In genomic region chr1:30043731-30044408, GRCh38 we compare ENCODE assay signal across 23 cellular contexts.
"Had no signal": no experiment of that assay in that cellular context is flagged by ENCODE, and none has a peak within 500 bp of the region (broad histone marks: within the 10 kb centered on the region; RNA-seq: fewer than 3 reads in every experiment).

No MANE protein-coding gene starts in this region.

- H3K4me3 ChIP-seq: body of pancreas, cardiac muscle cell, esophagus squamous epithelium, heart left ventricle, lung, right lobe of liver, skin epidermis, stomach, suprapubic skin, tibial nerve had no signal

- H3K4me1 Mint-ChIP-seq: activated naive CD4-positive, alpha-beta T cell treated with anti-CD3 and anti-CD28 coated beads, Interleukin-2, amount 50 U/mL, for 24 hours; stimulated activated memory B cell treated with anti-CD40 and anti-IgM and Interleukin-4, amounts not matched to agents 10 μg/mL and 1 μg/mL and 100 μg/mL, for 72 hours had no signal

- H3K9me3 Mint-ChIP-seq: activated naive CD4-positive, alpha-beta T cell treated with anti-CD3 and anti-CD28 coated beads, Interleukin-2, amount 50 U/mL, for 24 hours had no signal

- H2AFZ ChIP-seq: parathyroid adenoma had no signal

- ATAC-seq: body of pancreas; heart left ventricle; left lobe of liver; naive thymus-derived CD8-positive, alpha-beta T cell; stimulated activated memory B cell treated with anti-CD40 and anti-IgM and Interleukin-4, amounts not matched to agents 10 μg/mL and 1 μg/mL and 100 μg/mL, for 72 hours; WTC11 had no signal

- H3K79me2 ChIP-seq: parathyroid adenoma had no signal

- H3K9me3 ChIP-seq: esophagus squamous epithelium, right lobe of liver, suprapubic skin had no signal

- DNase-seq: activated CD4-positive, alpha-beta T cell treated with anti-CD3 and anti-CD28 coated beads, Interleukin-2, amount 50 U/mL, for 4 hours; activated gamma-delta T cell treated with Interleukin-2 at 50 U/mL for 16 hours; activated T-cell treated with anti-CD3 and anti-CD28 coated beads for 4 hours; anterior cingulate cortex; body of pancreas; effector memory CD4-positive, alpha-beta T cell; esophagus squamous epithelium; heart left ventricle; right lobe of liver; stimulated activated CD4-positive, alpha-beta T cell treated with anti-CD3 and anti-CD28 coated beads, Interleukin-2, amount 100 ng/mL, for 24 hours; stomach; T1000 had no signal

- H3K4me3 Mint-ChIP-seq: activated naive CD4-positive, alpha-beta T cell treated with anti-CD3 and anti-CD28 coated beads, Interleukin-2, amount 50 U/mL, for 24 hours; stimulated activated memory B cell treated with anti-CD40 and anti-IgM and Interleukin-4, amounts not matched to agents 10 μg/mL and 1 μg/mL and 100 μg/mL, for 72 hours; WTC11 had no signal

- H3K27ac ChIP-seq: body of pancreas, cardiac muscle cell, esophagus squamous epithelium, heart left ventricle, parathyroid adenoma, right lobe of liver, skin epidermis, stomach, suprapubic skin, tibial nerve had no signal

- H3K4me1 ChIP-seq: body of pancreas, esophagus squamous epithelium, heart left ventricle, parathyroid adenoma, right lobe of liver, stomach, suprapubic skin, tibial nerve had no signal

- H3K36me3 ChIP-seq: cardiac muscle cell, esophagus squamous epithelium, heart left ventricle, right lobe of liver, stomach, suprapubic skin, tibial nerve had no signal

- H3K27ac Mint-ChIP-seq: activated naive CD4-positive, alpha-beta T cell treated with anti-CD3 and anti-CD28 coated beads, Interleukin-2, amount 50 U/mL, for 24 hours; stimulated activated memory B cell treated with anti-CD40 and anti-IgM and Interleukin-4, amounts not matched to agents 10 μg/mL and 1 μg/mL and 100 μg/mL, for 72 hours had no signal

- H3K36me3 Mint-ChIP-seq: activated naive CD4-positive, alpha-beta T cell treated with anti-CD3 and anti-CD28 coated beads, Interleukin-2, amount 50 U/mL, for 24 hours; naive thymus-derived CD8-positive, alpha-beta T cell; stimulated activated memory B cell treated with anti-CD40 and anti-IgM and Interleukin-4, amounts not matched to agents 10 μg/mL and 1 μg/mL and 100 μg/mL, for 72 hours had no signal

- H3K9ac ChIP-seq: parathyroid adenoma had no signal

- H3K27me3 ChIP-seq: body of pancreas, cardiac muscle cell, right lobe of liver, tibial nerve had no signal
